1 cellular context compared by ENCODE assay signal in the genomic region with DNA sequence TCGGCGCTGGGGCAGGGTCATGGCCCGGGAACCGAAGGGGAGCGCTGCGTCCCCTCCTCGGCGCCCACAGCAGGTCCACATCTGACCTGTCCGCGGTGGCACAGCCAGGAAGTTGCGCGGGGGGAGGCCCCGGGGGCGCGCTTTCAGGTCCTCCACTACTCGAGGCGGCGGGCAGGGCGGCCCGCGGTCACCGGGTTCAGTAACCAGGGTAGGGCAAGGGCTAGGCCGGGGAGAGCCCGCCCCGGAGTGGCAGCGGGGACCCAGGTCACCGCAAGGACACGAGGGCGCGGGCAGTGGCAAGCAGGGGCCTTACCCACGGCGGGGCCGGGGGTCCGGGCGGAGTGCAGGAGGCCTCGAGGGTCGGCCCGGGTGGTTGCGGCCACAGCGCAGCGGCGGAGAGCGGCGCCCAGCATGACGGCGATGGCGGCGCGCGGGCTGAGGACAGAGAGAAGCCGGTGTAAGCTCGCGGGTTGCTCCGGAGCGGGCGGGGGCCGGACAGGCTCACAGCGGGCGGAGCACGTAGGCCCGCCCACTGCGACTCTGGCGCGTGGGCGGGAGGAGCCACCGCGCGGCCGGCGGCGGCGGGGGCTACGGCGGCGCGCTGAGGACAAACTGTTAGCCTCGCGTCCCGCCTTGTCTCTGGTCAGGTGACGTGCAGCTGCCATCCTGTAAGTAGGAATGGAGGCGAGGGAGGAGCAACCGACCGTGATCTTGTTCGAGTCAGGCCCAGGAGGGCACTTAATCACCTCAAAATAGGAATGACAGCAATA.
TF ChIP-seq lines count a peak whose summit lies in the region.

A gene (minus strand): TSS at position 472 of the 770 bp plus-strand sequence. CDS start 59 bp downstream, at position 413.

TF ChIP-seq in HepG2, 621 proteins besides CTCF, POLR2A, EP300 and RAD21 (continued from another document):
- TF ChIP-seq, protein P1, sequence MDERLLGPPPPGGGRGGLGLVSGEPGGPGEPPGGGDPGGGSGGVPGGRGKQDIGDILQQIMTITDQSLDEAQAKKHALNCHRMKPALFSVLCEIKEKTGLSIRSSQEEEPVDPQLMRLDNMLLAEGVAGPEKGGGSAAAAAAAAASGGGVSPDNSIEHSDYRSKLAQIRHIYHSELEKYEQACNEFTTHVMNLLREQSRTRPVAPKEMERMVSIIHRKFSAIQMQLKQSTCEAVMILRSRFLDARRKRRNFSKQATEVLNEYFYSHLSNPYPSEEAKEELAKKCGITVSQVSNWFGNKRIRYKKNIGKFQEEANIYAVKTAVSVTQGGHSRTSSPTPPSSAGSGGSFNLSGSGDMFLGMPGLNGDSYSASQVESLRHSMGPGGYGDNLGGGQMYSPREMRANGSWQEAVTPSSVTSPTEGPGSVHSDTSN (CRISPR knock-in tag; IDR thresholded peaks at IDR 0.05), result no peak
- peak; percentile 87; the same call in 1 of the 2 replicates for TF ChIP-seq ZNF274 (CRISPR knock-in tag; IDR thresholded peaks at IDR 0.05)
- TF ChIP-seq, protein P2, sequence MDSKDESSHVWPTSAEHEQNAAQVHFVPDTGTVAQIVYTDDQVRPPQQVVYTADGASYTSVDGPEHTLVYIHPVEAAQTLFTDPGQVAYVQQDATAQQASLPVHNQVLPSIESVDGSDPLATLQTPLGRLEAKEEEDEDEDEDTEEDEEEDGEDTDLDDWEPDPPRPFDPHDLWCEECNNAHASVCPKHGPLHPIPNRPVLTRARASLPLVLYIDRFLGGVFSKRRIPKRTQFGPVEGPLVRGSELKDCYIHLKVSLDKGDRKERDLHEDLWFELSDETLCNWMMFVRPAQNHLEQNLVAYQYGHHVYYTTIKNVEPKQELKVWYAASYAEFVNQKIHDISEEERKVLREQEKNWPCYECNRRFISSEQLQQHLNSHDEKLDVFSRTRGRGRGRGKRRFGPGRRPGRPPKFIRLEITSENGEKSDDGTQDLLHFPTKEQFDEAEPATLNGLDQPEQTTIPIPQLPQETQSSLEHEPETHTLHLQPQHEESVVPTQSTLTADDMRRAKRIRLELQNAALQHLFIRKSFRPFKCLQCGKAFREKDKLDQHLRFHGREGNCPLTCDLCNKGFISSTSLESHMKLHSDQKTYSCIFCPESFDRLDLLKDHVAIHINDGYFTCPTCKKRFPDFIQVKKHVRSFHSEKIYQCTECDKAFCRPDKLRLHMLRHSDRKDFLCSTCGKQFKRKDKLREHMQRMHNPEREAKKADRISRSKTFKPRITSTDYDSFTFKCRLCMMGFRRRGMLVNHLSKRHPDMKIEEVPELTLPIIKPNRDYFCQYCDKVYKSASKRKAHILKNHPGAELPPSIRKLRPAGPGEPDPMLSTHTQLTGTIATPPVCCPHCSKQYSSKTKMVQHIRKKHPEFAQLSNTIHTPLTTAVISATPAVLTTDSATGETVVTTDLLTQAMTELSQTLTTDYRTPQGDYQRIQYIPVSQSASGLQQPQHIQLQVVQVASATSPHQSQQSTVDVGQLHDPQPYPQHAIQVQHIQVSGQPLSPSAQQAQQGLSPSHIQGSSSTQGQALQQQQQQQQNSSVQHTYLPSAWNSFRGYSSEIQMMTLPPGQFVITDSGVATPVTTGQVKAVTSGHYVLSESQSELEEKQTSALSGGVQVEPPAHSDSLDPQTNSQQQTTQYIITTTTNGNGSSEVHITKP (CRISPR knock-in tag; IDR thresholded peaks at IDR 0.05; ENCODE audit: low read depth), result peak; percentile 20; the same call in 1 of the 2 replicates
- TF ChIP-seq KAT2B (IDR thresholded peaks at IDR 0.05; ENCODE audit: borderline replicate concordance, low read depth, low read length), result no peak
- TF ChIP-seq ZNF629 (CRISPR knock-in tag; conservative IDR thresholded peaks at IDR 0.05), result no peak
- peak; percentile 92 for TF ChIP-seq POLR2G (IDR thresholded peaks at IDR 0.05; ENCODE audit: low read depth, low read length)
- 0 out of 2 replicates have a peak, but pooled peaks have one; percentile 34 for TF ChIP-seq RELA (CRISPR knock-in tag; IDR thresholded peaks at IDR 0.05)
- peak; percentile 86 for TF ChIP-seq GABPB1 (CRISPR knock-in tag; IDR thresholded peaks at IDR 0.05)
- TF ChIP-seq ARNT (IDR thresholded peaks at IDR 0.05), result no peak
- TF ChIP-seq SMYD3 (CRISPR knock-in tag; IDR thresholded peaks at IDR 0.05), result peak; percentile 69; the same call in 1 of the 2 replicates
- TF ChIP-seq MZF1 (CRISPR knock-in tag; IDR thresholded peaks at IDR 0.05; ENCODE audit: borderline replicate concordance), result no peak
- peak; percentile 80 for TF ChIP-seq HNRNPL (IDR thresholded peaks at IDR 0.05; ENCODE audit: low read depth, low read length)
- TF ChIP-seq CBFB (CRISPR knock-in tag; IDR thresholded peaks at IDR 0.05), result no peak; the same call in 1 of the 2 replicates
- TF ChIP-seq ZMYM3 (CRISPR knock-in tag; IDR thresholded peaks at IDR 0.05), result 0 out of 2 replicates have a peak, but pooled peaks have one; percentile 36
- TF ChIP-seq ZNF558 (CRISPR knock-in tag; IDR thresholded peaks at IDR 0.05; ENCODE audit: borderline replicate concordance), result peak; percentile 92; the same call in 1 of the 2 replicates
- TF ChIP-seq, protein P3, sequence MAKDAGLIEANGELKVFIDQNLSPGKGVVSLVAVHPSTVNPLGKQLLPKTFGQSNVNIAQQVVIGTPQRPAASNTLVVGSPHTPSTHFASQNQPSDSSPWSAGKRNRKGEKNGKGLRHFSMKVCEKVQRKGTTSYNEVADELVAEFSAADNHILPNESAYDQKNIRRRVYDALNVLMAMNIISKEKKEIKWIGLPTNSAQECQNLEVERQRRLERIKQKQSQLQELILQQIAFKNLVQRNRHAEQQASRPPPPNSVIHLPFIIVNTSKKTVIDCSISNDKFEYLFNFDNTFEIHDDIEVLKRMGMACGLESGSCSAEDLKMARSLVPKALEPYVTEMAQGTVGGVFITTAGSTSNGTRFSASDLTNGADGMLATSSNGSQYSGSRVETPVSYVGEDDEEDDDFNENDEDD (CRISPR knock-in tag; IDR thresholded peaks at IDR 0.05; ENCODE audit: borderline replicate concordance), result peak; percentile 82; the same call in 1 of the 2 replicates
- peak; percentile 81; the same call in 1 of the 2 replicates for TF ChIP-seq ZNF230 (CRISPR knock-in tag; IDR thresholded peaks at IDR 0.05)
- TF ChIP-seq MIER3 (CRISPR knock-in tag; IDR thresholded peaks at IDR 0.05; ENCODE audit: borderline replicate concordance), result peak; percentile 44; the same call in 1 of the 2 replicates
- no peak for TF ChIP-seq GABPA (IDR thresholded peaks at IDR 0.05; ENCODE audit: low read depth, low read length)
- TF ChIP-seq GABPA (CRISPR knock-in tag; IDR thresholded peaks at IDR 0.05; ENCODE audit: low read depth), result no peak
- no peak for TF ChIP-seq SIX4 (CRISPR knock-in tag; IDR thresholded peaks at IDR 0.05)
